17 cellular contexts compared by ENCODE assay signal in the genomic region with DNA sequence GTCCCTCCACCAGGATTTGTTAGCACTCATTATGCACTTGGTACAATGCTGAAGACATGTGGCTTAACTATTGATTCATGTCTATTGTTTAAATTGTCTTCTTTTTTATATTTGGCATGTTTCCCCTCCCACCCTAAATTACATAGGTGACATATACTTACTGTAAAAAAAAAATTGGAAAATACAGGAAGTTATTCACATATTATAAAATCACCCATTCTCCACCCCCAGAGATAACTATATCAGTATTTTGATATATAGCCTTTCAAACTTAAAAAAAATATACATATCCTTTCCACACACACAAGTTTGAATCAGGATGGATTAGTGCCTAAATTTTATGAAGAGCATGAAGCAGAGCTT.
DNase-seq lines count a peak whose midpoint lies in the region; ATAC-seq and TF ChIP-seq lines count a peak whose summit lies in the region.
"Had no signal": no experiment of that assay in that cellular context is flagged by ENCODE, and none has a peak within 500 bp of the region (broad histone marks: within the 10 kb centered on the region; RNA-seq: fewer than 3 reads in every experiment).

No MANE protein-coding gene starts in this region.

- TF ChIP-seq CTCF in C4-2B (conservative IDR thresholded peaks at IDR 0.05) (no peak), PC-3 (conservative IDR thresholded peaks at IDR 0.05; ENCODE audit: low read depth, low read length) (no peak), osteoblast (IDR thresholded peaks at IDR 0.05; ENCODE audit: extremely low read depth, low read depth, low read length) (no peak), RWPE1 (conservative IDR thresholded peaks at IDR 0.05; ENCODE audit: low read depth) (no peak), adrenal gland (IDR thresholded peaks at IDR 0.05) (peak in 2 of 6 experiments; percentile 19 to 30)

- intact Hi-C loops in PC-3 (cut with micrococcal nuclease) = no loop called here
- intact Hi-C loops in adrenal gland (cut with DNase I) = no loop called here

- H3K27ac ChIP-seq in C4-2B = peak overlapping the region; percentile 44; the same call in 1 of the 2 replicates
- H3K27ac ChIP-seq in PC-3 (ENCODE audit: low read length) = peak overlapping the region; percentile 92
- H3K27ac ChIP-seq in epithelial cell of prostate = peak overlapping the region; percentile 64
- peak overlapping the region; percentile 60 for H3K27ac ChIP-seq in osteoblast (ENCODE audit: low read depth, low read length)
- no peak overlapping the region for H3K27ac ChIP-seq in RWPE1
- no peak overlapping the region for H3K27ac ChIP-seq in adrenal gland
- H3K27ac ChIP-seq: Peyer's patch had no signal

- H2AFZ ChIP-seq in PC-3 (ENCODE audit: low read length) = no peak overlapping the region
- H2AFZ ChIP-seq in osteoblast (ENCODE audit: low read length) = no peak overlapping the region

- ATAC-seq in PC-3 (no peak), GM18517 (IDR thresholded peaks at IDR 0.05; ENCODE audit: unreplicated experiment) (no peak)
- ATAC-seq: HepG2 had no signal

- CTCF ChIA-PET in PC-3 (lab: Charles Lee) = interaction anchor here (0.5 kb wide), 1 partner anchor 87 kb away, joined by 4 read pairs; a partner anchor contains a TSS
- CTCF ChIA-PET in RWPE1 (lab: Yijun Ruan, JAX) = interaction anchor here (0.6 to 3.1 kb wide), 7 partner anchors 15 to 684 kb away, joined by 3 to 13 read pairs (median 4); no protein-coding TSS in a partner anchor

- BruUV-seq in PC-3 (replicated peaks; lab: Mats Ljungman, UMichigan) = TSS peak; percentile 65

- no peaks in the 10 kb centered on the region for H3K9me3 ChIP-seq in PC-3 (ENCODE audit: low read length)
- H3K9me3 ChIP-seq in osteoblast (ENCODE audit: low read depth, low read length) = no peaks in the 10 kb centered on the region
- no peaks in the 10 kb centered on the region for H3K9me3 ChIP-seq in adrenal gland (replicated peaks in 1 of 3)
- H3K9me3 ChIP-seq: Peyer's patch had no signal

- no peak for TF ChIP-seq POLR2A in adrenal gland (IDR thresholded peaks at IDR 0.05)

- no peaks in the 10 kb centered on the region for H3K36me3 ChIP-seq in PC-3 (ENCODE audit: low read depth, low read length)
- H3K36me3 ChIP-seq in osteoblast (ENCODE audit: insufficient read depth, low read length) = no peaks in the 10 kb centered on the region
- no peaks in the 10 kb centered on the region for H3K36me3 ChIP-seq in adrenal gland (replicated peaks in 1 of 2)
- H3K36me3 ChIP-seq: Peyer's patch had no signal

- H3K27me3 ChIP-seq in PC-3 (ENCODE audit: low read length) (no peaks in the 10 kb centered on the region), osteoblast (ENCODE audit: insufficient read depth, low read length) (no peaks in the 10 kb centered on the region), adrenal gland (peaks cover 3% of the 10 kb centered on the region)
- H3K27me3 ChIP-seq: Peyer's patch had no signal

- DNase-seq in PC-3 (no peak), epithelial cell of prostate (ENCODE audit: low read depth, low spot score) (no peak), osteoblast (ENCODE audit: insufficient read length, low spot score, missing footprints) (no peak), RWPE1 (ENCODE audit: low spot score) (no peak), adrenal gland (no peak)
- DNase-seq: CD4-positive, alpha-beta T cell; DMS79 treated with DMSO at 0.1 percent for 48 hours; Karpas-422; MM.1S; NCI-H1105; NCI-H187; NCI-H446; NCI-H748 treated with DMSO at 0.1 percent for 48 hours; Peyer's patch had no signal

- POLR2A ChIA-PET in PC-3 (lab: Charles Lee; ENCODE audit: unreplicated experiment) = no interaction called here
- POLR2A ChIA-PET in RWPE1 (lab: Yijun Ruan, JAX; ENCODE audit: low non-redundant PET) = no interaction called here

- peaks cover 46% of the 10 kb centered on the region for H3K4me1 ChIP-seq in PC-3 (ENCODE audit: insufficient read depth, low read length)
- H3K4me1 ChIP-seq in osteoblast (ENCODE audit: insufficient read depth, low read length) = peaks cover 33% of the 10 kb centered on the region
- peaks cover 8 to 11% of the 10 kb centered on the region in 2 donors for H3K4me1 ChIP-seq in adrenal gland (replicated peaks in 1 of 2)
- H3K4me1 ChIP-seq: Peyer's patch had no signal

- no peak overlapping the region for H3K4me3 ChIP-seq in PC-3 (ENCODE audit: low read length)
- no peak overlapping the region for H3K4me3 ChIP-seq in osteoblast (ENCODE audit: insufficient read depth, low read length)
- H3K4me3 ChIP-seq in adrenal gland = no peak overlapping the region
- H3K4me3 ChIP-seq: Peyer's patch had no signal

- no peaks in the 10 kb centered on the region for H4K20me1 ChIP-seq in PC-3 (ENCODE audit: low read length)
- no peaks in the 10 kb centered on the region for H4K20me1 ChIP-seq in osteoblast (ENCODE audit: insufficient read depth, low read length)

- H3K79me2 ChIP-seq in PC-3 (ENCODE audit: low read length) (no peaks in the 10 kb centered on the region), osteoblast (ENCODE audit: insufficient read depth, low read length) (no peaks in the 10 kb centered on the region)

- H3K9me2 ChIP-seq in PC-3 (replicated peaks; ENCODE audit: low read length) = no peaks in the 10 kb centered on the region

- peak overlapping the region; percentile 44 for H3K9ac ChIP-seq in PC-3 (ENCODE audit: low read length)

- no peaks in the 10 kb centered on the region for H3F3A ChIP-seq in PC-3 (ENCODE audit: low read length, unreplicated experiment)

- H3K4me2 ChIP-seq in PC-3 (ENCODE audit: low read length) (peak overlapping the region; percentile 44), osteoblast (ENCODE audit: insufficient read depth, low read length) (peak overlapping the region; percentile 63)

Comparison
In these comparisons a context has a peak if more than half of its experiments do, and no peak if none do; other contexts are left out.
1. H3K27ac ChIP-seq: peak in C4-2B (single experiment), PC-3 (single experiment), epithelial cell of prostate (single experiment) and osteoblast (single experiment); none in RWPE1 (single experiment) and adrenal gland (0 of 5).